ENCODE assay signal across 12 cellular contexts in genomic region chr1:32031578-32032286, GRCh38. TPM values are rescaled to one million over a fixed set of nuclear protein-coding genes. Genes with fewer than 3 reads are reported as not detected.
A peak's percentile ranks its signal among the peaks of the same experiment; 100 is the strongest.
DNase-seq lines count a peak whose midpoint lies in the region; ATAC-seq, FAIRE-seq and TF ChIP-seq lines count a peak whose summit lies in the region.
"Had no signal": no experiment of that assay in that cellular context is flagged by ENCODE, and none has a peak within 500 bp of the region (broad histone marks: within the 10 kb centered on the region; RNA-seq: fewer than 3 reads in every experiment).

No MANE protein-coding gene starts in this region.

- POLR2A ChIA-PET in HepG2 (lab: Yijun Ruan, JAX) = no interaction called here

- H3K9ac ChIP-seq in HepG2 (ENCODE audit: insufficient read depth, low read depth, low read length) = no peak overlapping the region

- ATAC-seq in HepG2 (no peak), right lobe of liver (no peak), HG03196 (IDR thresholded peaks at IDR 0.05; ENCODE audit: unreplicated experiment) (no peak), HG02840 (IDR thresholded peaks at IDR 0.05; ENCODE audit: low FRiP score, unreplicated experiment) (no peak)

- peaks cover 30% of the 10 kb centered on the region for H4K20me1 ChIP-seq in HepG2 (ENCODE audit: insufficient read depth, low read length)

- H3K4me3 ChIP-seq in HepG2 (replicated peaks in 1 of 3; ENCODE audit: insufficient read depth in 1 of 3, low read depth in 2 of 3, low read length in 3 of 3) (no peak overlapping the region), right lobe of liver (no peak overlapping the region), ascending aorta (no peak overlapping the region), uterus (no peak overlapping the region), thyroid gland (replicated peaks in 1 of 3) (no peak overlapping the region)

- no peak for TF ChIP-seq CTCF in HepG2 (CRISPR knock-in tag; IDR thresholded peaks at IDR 0.05)
- TF ChIP-seq CTCF in right lobe of liver (IDR thresholded peaks at IDR 0.05) = no peak
- no peak for TF ChIP-seq CTCF in ascending aorta (IDR thresholded peaks at IDR 0.05)
- no peak for TF ChIP-seq CTCF in uterus (IDR thresholded peaks at IDR 0.05)
- TF ChIP-seq CTCF in thyroid gland (IDR thresholded peaks at IDR 0.05) = no peak

- H2AFZ ChIP-seq in HepG2 (ENCODE audit: low read length) = no peak overlapping the region

- BruUV-seq in HepG2 (replicated peaks; lab: Mats Ljungman, UMichigan) = no TSS peak

- no peak for TF ChIP-seq POLR2A in HepG2 (IDR thresholded peaks at IDR 0.05; ENCODE audit: insufficient read depth in 1 of 2, low read depth in 2 of 2, low read length in 2 of 2)
- no peak for TF ChIP-seq POLR2A in right lobe of liver (IDR thresholded peaks at IDR 0.05)
- no peak for TF ChIP-seq POLR2A in uterus (IDR thresholded peaks at IDR 0.05)
- TF ChIP-seq POLR2A in thyroid gland (IDR thresholded peaks at IDR 0.05) = no peak

- TF ChIP-seq EP300 in HepG2 (IDR thresholded peaks at IDR 0.05; ENCODE audit: low read depth in 2 of 2, low read length in 2 of 2) (no peak), HepG2 (CRISPR knock-in tag; IDR thresholded peaks at IDR 0.05; ENCODE audit: borderline replicate concordance) (no peak)

- no peaks in the 10 kb centered on the region for H3K27me3 ChIP-seq in HepG2 (ENCODE audit: control insufficient read depth in 1 of 2, insufficient read depth in 2 of 2, low read length in 2 of 2)
- H3K27me3 ChIP-seq in right lobe of liver = no peaks in the 10 kb centered on the region
- no peaks in the 10 kb centered on the region for H3K27me3 ChIP-seq in ascending aorta
- no peaks in the 10 kb centered on the region for H3K27me3 ChIP-seq in uterus
- no peaks in the 10 kb centered on the region for H3K27me3 ChIP-seq in thyroid gland

- H3K27ac ChIP-seq in HepG2 (ENCODE audit: extremely low read length, insufficient read depth, low read length) (no peak overlapping the region), right lobe of liver (no peak overlapping the region), ascending aorta (peak overlapping the region; percentile 11 to 42), uterus (peak overlapping the region; percentile 21 to 70), thyroid gland (no peak overlapping the region)
- H3K27ac ChIP-seq: C4-2B had no signal

- H3K4me1 ChIP-seq in HepG2 (ENCODE audit: insufficient read depth, low read length) (no peaks in the 10 kb centered on the region), right lobe of liver (no peaks in the 10 kb centered on the region), ascending aorta (peaks cover 4 to 19% of the 10 kb centered on the region in 2 donors), uterus (peaks cover 0 to 10% of the 10 kb centered on the region in 2 donors), thyroid gland (peaks cover 15 to 16% of the 10 kb centered on the region in 2 donors)

- no peak for TF ChIP-seq RAD21 in HepG2 (CRISPR knock-in tag; IDR thresholded peaks at IDR 0.05)

- in situ Hi-C loops in HepG2 (cut with HindIII; ENCODE audit: extremely low pct_ligation_motif_present, low pct_unique_long_range_greater_than_20kb) = no loop called here

- no peak for DNase-seq in HepG2 (ENCODE audit: low spot score)
- DNase-seq in right lobe of liver = no peak
- no peak for DNase-seq in ascending aorta (ENCODE audit: low spot score in 2 of 2)
- DNase-seq in kidney glomerular epithelial cell (lab: John Stamatoyannopoulos, UW) = peak; percentile 31
- no peak for DNase-seq in uterus
- no peak for DNase-seq in thyroid gland
- DNase-seq: NCI-H226 had no signal

- intact Hi-C loops in HepG2 (cut with micrococcal nuclease; ENCODE audit: unreplicated experiment) = no loop called here
- intact Hi-C loops in right lobe of liver (cut with DNase I) = no loop called here
- intact Hi-C loops in ascending aorta (cut with DNase I) = no loop called here
- intact Hi-C loops in uterus (cut with DNase I; ENCODE audit: low total_unique reads) = no loop called here
- intact Hi-C loops in thyroid gland (cut with DNase I) = no loop called here

- H3K36me3 ChIP-seq in HepG2 (replicated peaks in 1 of 2; ENCODE audit: control insufficient read depth in 1 of 2, insufficient read depth in 2 of 2, low read length in 2 of 2) (peaks cover 19 to 69% of the 10 kb centered on the region in 2 experiments), right lobe of liver (peaks cover 0 to 38% (median 18%) of the 10 kb centered on the region in 4 donors), ascending aorta (peaks cover 21 to 23% of the 10 kb centered on the region in 2 donors), uterus (no peaks in the 10 kb centered on the region), thyroid gland (peaks cover 19 to 23% of the 10 kb centered on the region in 2 donors)

- CTCF ChIA-PET in HepG2 (lab: Yijun Ruan, JAX; ENCODE audit: low intra/inter-chr PET ratio, low total read pairs) = no interaction called here

- peaks cover 82% of the 10 kb centered on the region for H3K79me2 ChIP-seq in HepG2 (ENCODE audit: insufficient read depth, low read length)

- no peak overlapping the region for H3K4me2 ChIP-seq in HepG2 (ENCODE audit: low read depth, low read length)

- H3K9me3 ChIP-seq in HepG2 (ENCODE audit: low read length) (no peaks in the 10 kb centered on the region), right lobe of liver (no peaks in the 10 kb centered on the region), ascending aorta (no peaks in the 10 kb centered on the region), uterus (no peaks in the 10 kb centered on the region), thyroid gland (no peaks in the 10 kb centered on the region)

- FAIRE-seq in HepG2 (lab: Jason Lieb, UNC) = no peak
- FAIRE-seq: frontal cortex, H1 had no signal

- WGBS in HepG2 (ENCODE audit: low lambda C conversion rate) = 94% methylated on average over 8 of the region's 8 CpGs
- 93% methylated on average over 8 of the region's 8 CpGs for WGBS in right lobe of liver (ENCODE audit: insufficient coverage, low coverage, low lambda C conversion rate, missing lambda C conversion rate)
- WGBS in thyroid gland, 2 donors = 80 to 86% methylated on average over 8 of the region's 8 CpGs

TF ChIP-seq in HepG2, 621 proteins besides CTCF, POLR2A, EP300 and RAD21 (continues in another document):
- TF ChIP-seq ZNF556 (CRISPR knock-in tag; IDR thresholded peaks at IDR 0.05; ENCODE audit: borderline replicate concordance) = no peak

RNA-seq across cellular contexts. Expression of gene KHDRBS1, which starts 18.1 kb away (rescaled TPM):
- total RNA-seq in HepG2 (2016; rRNA removed; fragmentation: Illumina TruSeq; extraction: Trizol) (39.0 and 86.8 TPM in 2 replicates), right lobe of liver (10 to 100 TPM; 22.8 to 38.2 (median 34.0) TPM), ascending aorta (120 TPM), uterus (100 to 1,000 TPM in 2 of 4 donors, 10 to 100 TPM in 2; 40.9 to 142 (median 96.5) TPM), thyroid gland (100 to 1,000 TPM in 1 of 4 donors, 10 to 100 TPM in 3; 71.9 to 107 (median 82.5) TPM)
- 13.0 and 13.9 TPM in 2 replicates for total RNA-seq in HepG2 (2016; cell fraction: cytosol; rRNA removed; fragmentation: Illumina TruSeq; extraction: Trizol; ENCODE audit: low read depth)
- 37.3 and 82.6 TPM in 2 replicates for total RNA-seq in HepG2 (2016; cell fraction: insoluble cytoplasmic fraction; rRNA removed; fragmentation: Illumina TruSeq; extraction: Trizol)
- total RNA-seq in HepG2 (2016; cell fraction: membrane; rRNA removed; fragmentation: Illumina TruSeq; extraction: Trizol) = 32.0 and 34.5 TPM in 2 replicates
- total RNA-seq in HepG2 (2016; cell fraction: nucleus; rRNA removed; fragmentation: Illumina TruSeq; extraction: Trizol) = 47.6 and 52.9 TPM in 2 replicates
- 19.8 and 25.1 TPM in 2 replicates for polyA plus RNA-seq in HepG2 (2011; rRNA removed)
- 20.8 and 25.6 TPM in 2 replicates for polyA plus RNA-seq in HepG2 (2011; cell fraction: cytosol; rRNA removed)
- polyA plus RNA-seq in HepG2 (2011; cell fraction: nucleus; rRNA removed) = 17.2 and 19.1 TPM in 2 replicates
- 70.1 and 107 TPM in 2 replicates for polyA plus RNA-seq in HepG2 (2012)
- 11.9 and 12.3 TPM in 2 replicates for polyA plus RNA-seq in HepG2 (2016; cell fraction: cytosol; fragmentation: Illumina TruSeq; extraction: Trizol; ENCODE audit: low read depth)
- polyA plus RNA-seq in HepG2 (2016; cell fraction: insoluble cytoplasmic fraction; fragmentation: Illumina TruSeq; extraction: Trizol; ENCODE audit: low read depth) = 131 and 149 TPM in 2 replicates
- polyA plus RNA-seq in HepG2 (2016; cell fraction: membrane; fragmentation: Illumina TruSeq; extraction: Trizol; ENCODE audit: low read depth) = 31.5 and 34.1 TPM in 2 replicates
- 78.0 and 82.8 TPM in 2 replicates for polyA plus RNA-seq in HepG2 (2016; cell fraction: nucleus; fragmentation: Illumina TruSeq; extraction: Trizol; ENCODE audit: insufficient read depth, low read depth)
- polyA minus RNA-seq in HepG2 (2011; rRNA and poly(A)+ RNA removed; ENCODE audit: low replicate concordance) = 28.2 and 34.0 TPM in 2 replicates
- 35.6 and 38.3 TPM in 2 replicates for polyA minus RNA-seq in HepG2 (2011; cell fraction: cytosol; rRNA and poly(A)+ RNA removed)
- polyA minus RNA-seq in HepG2 (2011; cell fraction: nucleus; rRNA and poly(A)+ RNA removed) = 22.7 and 24.1 TPM in 2 replicates

RNA-seq across cellular contexts. Expression of gene TMEM39B, which starts 41.0 kb away (rescaled TPM):
- total RNA-seq in HepG2 (2016; rRNA removed; fragmentation: Illumina TruSeq; extraction: Trizol) (3.1 and 4.9 TPM in 2 replicates), right lobe of liver (10 to 100 TPM in 1 of 6 experiments, 1 to 10 TPM in 5; 4.0 to 10.3 (median 6.3) TPM), ascending aorta (2.6 TPM), uterus (10 to 100 TPM in 1 of 4 donors, 1 to 10 TPM in 2, under 1 TPM in 1; 0.88 to 22.4 (median 3.6) TPM), thyroid gland (10 to 100 TPM in 2 of 4 donors, 1 to 10 TPM in 2; 7.6 to 12.8 (median 9.6) TPM)
- 2.9 and 3.2 TPM in 2 replicates for total RNA-seq in HepG2 (2016; cell fraction: cytosol; rRNA removed; fragmentation: Illumina TruSeq; extraction: Trizol; ENCODE audit: low read depth)
- 3.4 and 4.4 TPM in 2 replicates for total RNA-seq in HepG2 (2016; cell fraction: insoluble cytoplasmic fraction; rRNA removed; fragmentation: Illumina TruSeq; extraction: Trizol)
- total RNA-seq in HepG2 (2016; cell fraction: membrane; rRNA removed; fragmentation: Illumina TruSeq; extraction: Trizol) = 4.0 and 4.6 TPM in 2 replicates
- total RNA-seq in HepG2 (2016; cell fraction: nucleus; rRNA removed; fragmentation: Illumina TruSeq; extraction: Trizol) = 4.6 and 5.6 TPM in 2 replicates
- 10.4 and 12.9 TPM in 2 replicates for polyA plus RNA-seq in HepG2 (2011; rRNA removed)
- 8.0 and 13.2 TPM in 2 replicates for polyA plus RNA-seq in HepG2 (2011; cell fraction: cytosol; rRNA removed)
- polyA plus RNA-seq in HepG2 (2011; cell fraction: nucleus; rRNA removed) = 15.7 and 16.8 TPM in 2 replicates
- 9.8 and 10.0 TPM in 2 replicates for polyA plus RNA-seq in HepG2 (2012)
- polyA plus RNA-seq in HepG2 (2016; cell fraction: cytosol; fragmentation: Illumina TruSeq; extraction: Trizol; ENCODE audit: low read depth) = 4.1 and 4.5 TPM in 2 replicates
- 5.8 and 5.9 TPM in 2 replicates for polyA plus RNA-seq in HepG2 (2016; cell fraction: insoluble cytoplasmic fraction; fragmentation: Illumina TruSeq; extraction: Trizol; ENCODE audit: low read depth)
- polyA plus RNA-seq in HepG2 (2016; cell fraction: membrane; fragmentation: Illumina TruSeq; extraction: Trizol; ENCODE audit: low read depth) = 4.4 and 4.9 TPM in 2 replicates
- polyA plus RNA-seq in HepG2 (2016; cell fraction: nucleus; fragmentation: Illumina TruSeq; extraction: Trizol; ENCODE audit: insufficient read depth, low read depth) = 13.8 and 13.9 TPM in 2 replicates
- 26.1 and 27.9 TPM in 2 replicates for polyA minus RNA-seq in HepG2 (2011; rRNA and poly(A)+ RNA removed; ENCODE audit: low replicate concordance)
- polyA minus RNA-seq in HepG2 (2011; cell fraction: cytosol; rRNA and poly(A)+ RNA removed) = 8.2 and 9.8 TPM in 2 replicates
- polyA minus RNA-seq in HepG2 (2011; cell fraction: nucleus; rRNA and poly(A)+ RNA removed) = 5.3 and 6.3 TPM in 2 replicates

Comparison
In these comparisons a context has a peak if more than half of its experiments do, and no peak if none do; other contexts are left out.
1. H3K27ac ChIP-seq: peak in ascending aorta (2 of 2) and uterus (2 of 2); none in HepG2 (single experiment), right lobe of liver (0 of 3) and thyroid gland (0 of 3).